28 cellular contexts compared by ENCODE assay signal in the genomic region with DNA sequence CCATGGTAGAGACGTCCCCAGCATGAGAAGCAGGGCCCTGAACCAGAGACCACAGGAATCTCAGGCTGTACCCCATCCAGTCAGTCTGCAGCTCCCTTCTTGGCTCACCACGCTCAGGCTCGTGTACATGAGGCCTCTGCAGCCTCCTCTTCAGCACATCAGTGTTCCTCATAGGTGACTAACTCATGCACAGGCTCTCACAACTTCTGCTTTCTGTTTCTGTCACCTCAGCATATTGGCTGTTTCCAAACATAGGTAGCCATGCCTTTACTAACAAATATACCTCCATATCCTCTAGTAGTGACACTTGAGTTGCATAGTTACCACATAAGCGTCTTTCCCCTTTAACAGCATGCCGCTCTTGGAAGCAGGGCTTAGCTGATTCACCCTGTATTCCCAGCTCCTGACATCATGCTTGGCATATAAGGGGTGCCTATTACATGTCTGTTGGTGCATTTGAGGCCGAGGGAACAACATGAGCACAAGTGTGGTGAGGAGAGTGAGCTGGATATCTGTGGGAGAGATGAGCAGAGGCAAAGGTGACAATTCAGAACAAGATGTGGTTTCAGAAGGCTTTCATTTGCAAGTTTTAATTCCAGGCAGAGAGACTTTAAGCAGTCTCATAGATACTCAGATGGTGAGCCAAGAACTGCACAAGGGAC. TPM values are rescaled to one million over a fixed set of nuclear protein-coding genes. Genes with fewer than 3 reads are reported as not detected.
A peak's percentile ranks its signal among the peaks of the same experiment; 100 is the strongest.
DNase-seq lines count a peak whose midpoint lies in the region; ATAC-seq, FAIRE-seq and TF ChIP-seq lines count a peak whose summit lies in the region.
"Had no signal": no experiment of that assay in that cellular context is flagged by ENCODE, and none has a peak within 500 bp of the region (broad histone marks: within the 10 kb centered on the region; RNA-seq: fewer than 3 reads in every experiment).

No MANE protein-coding gene starts in this region.

- ATAC-seq in A549 (no peak), T-helper 17 cell (no peak)
- no peak for ATAC-seq in CD4-positive, CD25-positive, alpha-beta regulatory T cell (ENCODE audit: low read depth in 2 of 2)
- ATAC-seq: GM23338, PC-3, Right ventricle myocardium inferior, SK-N-SH treated with all-trans-retinoic acid at 6 μM for 48 hours had no signal

- TF ChIP-seq CTCF in A549 (IDR thresholded peaks at IDR 0.05) (no peak), RWPE1 (conservative IDR thresholded peaks at IDR 0.05; ENCODE audit: low read depth) (no peak), lower leg skin (IDR thresholded peaks at IDR 0.05) (no peak)

- peaks cover 0 to 4% (median 0%) of the 10 kb centered on the region in 4 donors for H3K4me1 Mint-ChIP-seq in CD4-positive, CD25-positive, alpha-beta regulatory T cell
- H3K4me1 Mint-ChIP-seq in T-helper 17 cell: no peaks in the 10 kb centered on the region
- H3K4me1 Mint-ChIP-seq: GM23338, H9 had no signal

- H3K4me3 ChIP-seq in A549: no peak overlapping the region
- H3K4me3 ChIP-seq in CD4-positive, CD25-positive, alpha-beta regulatory T cell (ENCODE audit: low read depth, low read length): no peak overlapping the region
- no peak overlapping the region for H3K4me3 ChIP-seq in lower leg skin (ENCODE audit: low read depth, poor library complexity, severe bottlenecking)
- H3K4me3 ChIP-seq: GM23338, MG63, SJCRH30 had no signal

- no peak for FAIRE-seq in A549 (lab: Jason Lieb, UNC)
- FAIRE-seq: A204.1, GM18507 had no signal

- H3K4me3 Mint-ChIP-seq in CD4-positive, CD25-positive, alpha-beta regulatory T cell: peak overlapping the region in 1 of 4 donors; percentile 32
- no peak overlapping the region for H3K4me3 Mint-ChIP-seq in T-helper 17 cell
- H3K4me3 Mint-ChIP-seq: GM23338, H9, HFFc6 had no signal

- no peak for TF ChIP-seq POLR2A in A549 (IDR thresholded peaks at IDR 0.05; ENCODE audit: low read length)
- TF ChIP-seq POLR2A in lower leg skin (IDR thresholded peaks at IDR 0.05): no peak

- H3K9me3 Mint-ChIP-seq in CD4-positive, CD25-positive, alpha-beta regulatory T cell: peaks cover 3 to 31% (median 12%) of the 10 kb centered on the region in 7 donors

- WGBS in A549 (ENCODE audit: missing lambda C conversion rate): 92% methylated on average over 6 of the region's 6 CpGs
- 97 to 99% methylated on average over 6 of the region's 6 CpGs for WGBS in lower leg skin, 2 donors

- intact Hi-C loops in lower leg skin (cut with DNase I; ENCODE audit: low total_unique reads): no loop called here

- no peak for TF ChIP-seq RAD21 in A549 (conservative IDR thresholded peaks at IDR 0.05 in 1 of 2, IDR thresholded peaks at IDR 0.05 in 1 of 2)

- H3K27me3 Mint-ChIP-seq in CD4-positive, CD25-positive, alpha-beta regulatory T cell: no peaks in the 10 kb centered on the region
- H3K27me3 Mint-ChIP-seq in T-helper 17 cell: no peaks in the 10 kb centered on the region

- no peak overlapping the region for H3K4me2 ChIP-seq in A549
- H3K4me2 ChIP-seq: GM23338 had no signal

- DNase-seq in A549 (ENCODE audit: low read depth in 1 of 2, low spot score in 1 of 2): no peak
- no peak for DNase-seq in CD4-positive, CD25-positive, alpha-beta regulatory T cell
- DNase-seq in T-helper 17 cell: no peak
- peak; percentile 30 for DNase-seq in germinal center (ENCODE audit: low spot score)
- no peak for DNase-seq in putamen (ENCODE audit: low spot score)
- no peak for DNase-seq in RWPE1 (ENCODE audit: low spot score)
- no peak for DNase-seq in lower leg skin (ENCODE audit: low spot score in 2 of 2)
- no peak for DNase-seq in T-helper 2 cell
- DNase-seq: AML-193, H9, HFFc6, KG1, MG63, NCI-H1092, NCI-H1417 treated with DMSO at 0.1 percent for 48 hours, NCI-H187 treated with DMSO at 0.1 percent for 48 hours, NCI-H2171 treated with DMSO at 0.1 percent for 48 hours, NCI-H345, NCI-H510A treated with DMSO at 0.1 percent for 48 hours, NCI-H748 treated with DMSO at 0.1 percent for 48 hours, PC-3, SJCRH30 had no signal

- peaks cover 96% of the 10 kb centered on the region for H3K9me3 ChIP-seq in A549
- peaks cover 28 to 34% of the 10 kb centered on the region in 2 experiments for H3K9me3 ChIP-seq in CD4-positive, CD25-positive, alpha-beta regulatory T cell (ENCODE audit: control insufficient read depth in 2 of 2, low read length in 2 of 2)
- peaks cover 6% of the 10 kb centered on the region for H3K9me3 ChIP-seq in T-helper 17 cell (ENCODE audit: control insufficient read depth, low read length, poor library complexity, severe bottlenecking)

- CTCF ChIA-PET in A549 (lab: Yijun Ruan, JAX): interaction anchor here (1.3 to 2.3 kb wide), 2 partner anchors 11 to 26 kb away, joined by 3 to 9 read pairs; no protein-coding TSS in a partner anchor
- CTCF ChIA-PET in RWPE1 (lab: Yijun Ruan, JAX): no interaction called here

- TF ChIP-seq EP300 in A549 (IDR thresholded peaks at IDR 0.05): no peak

- peaks cover 71% of the 10 kb centered on the region for H3K36me3 Mint-ChIP-seq in CD4-positive, CD25-positive, alpha-beta regulatory T cell
- H3K36me3 Mint-ChIP-seq in T-helper 17 cell (ENCODE audit: low read depth): peaks cover 26% of the 10 kb centered on the region

- peak overlapping the region in 2 of 3 donors; percentile 45 to 65 for H3K27ac Mint-ChIP-seq in CD4-positive, CD25-positive, alpha-beta regulatory T cell
- peak overlapping the region; percentile 25 for H3K27ac Mint-ChIP-seq in T-helper 17 cell
- H3K27ac Mint-ChIP-seq: GM23338, H9, HFFc6 had no signal

- peaks cover 80% of the 10 kb centered on the region for H3K36me3 ChIP-seq in CD4-positive, CD25-positive, alpha-beta regulatory T cell (ENCODE audit: control insufficient read depth, insufficient read depth, low read length)

- H3K27me3 ChIP-seq in CD4-positive, CD25-positive, alpha-beta regulatory T cell (ENCODE audit: control insufficient read depth, insufficient read depth, low read length): no peaks in the 10 kb centered on the region
- H3K27me3 ChIP-seq: MG63, SJCRH30 had no signal

- H3K4me1 ChIP-seq in A549: no peaks in the 10 kb centered on the region
- no peaks in the 10 kb centered on the region for H3K4me1 ChIP-seq in CD4-positive, CD25-positive, alpha-beta regulatory T cell (ENCODE audit: control insufficient read depth, insufficient read depth, low read length, poor library complexity, severe bottlenecking)
- H3K4me1 ChIP-seq: SJCRH30 had no signal

- POLR2A ChIA-PET in A549 (lab: Yijun Ruan, JAX) (no interaction called here), RWPE1 (lab: Yijun Ruan, JAX; ENCODE audit: low non-redundant PET) (no interaction called here)

- H3K27ac ChIP-seq in A549 (no peak overlapping the region), RWPE1 (no peak overlapping the region)
- no peak overlapping the region for H3K27ac ChIP-seq in CD4-positive, CD25-positive, alpha-beta regulatory T cell (ENCODE audit: insufficient read depth, low read length, poor library complexity, severe bottlenecking)
- H3K27ac ChIP-seq: C4-2B, SJCRH30 had no signal

TF ChIP-seq in A549, 52 proteins besides CTCF, POLR2A, EP300 and RAD21:
- TF ChIP-seq, protein P1, sequence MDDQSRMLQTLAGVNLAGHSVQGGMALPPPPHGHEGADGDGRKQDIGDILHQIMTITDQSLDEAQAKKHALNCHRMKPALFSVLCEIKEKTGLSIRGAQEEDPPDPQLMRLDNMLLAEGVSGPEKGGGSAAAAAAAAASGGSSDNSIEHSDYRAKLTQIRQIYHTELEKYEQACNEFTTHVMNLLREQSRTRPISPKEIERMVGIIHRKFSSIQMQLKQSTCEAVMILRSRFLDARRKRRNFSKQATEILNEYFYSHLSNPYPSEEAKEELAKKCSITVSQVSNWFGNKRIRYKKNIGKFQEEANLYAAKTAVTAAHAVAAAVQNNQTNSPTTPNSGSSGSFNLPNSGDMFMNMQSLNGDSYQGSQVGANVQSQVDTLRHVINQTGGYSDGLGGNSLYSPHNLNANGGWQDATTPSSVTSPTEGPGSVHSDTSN (IDR thresholded peaks at IDR 0.05): no peak
- peak; percentile 87 for TF ChIP-seq MAFK (IDR thresholded peaks at IDR 0.05; ENCODE audit: partially characterized antibody)
- no peak for TF ChIP-seq EHMT2 (IDR thresholded peaks at IDR 0.05; ENCODE audit: low read depth)

RNA-seq across cellular contexts. Expression of a gene that starts 16.7 kb away (rescaled TPM):
- polyA plus RNA-seq in A549 (2011; rRNA removed) (17.0 and 20.0 TPM in 2 replicates), A549 (2017; fragmentation: RNase III; extraction: RNeasy Plus Mini Kit Qiagen cat#74134 plus additional on column Dnase treatment) (6.2 to 6.9 TPM (median 6.8 TPM) in 3 replicates)
- polyA plus RNA-seq in A549 (2012; cell fraction: cytosol; rRNA removed): 5.6 and 5.9 TPM in 2 replicates
- 8.8 and 9.0 TPM in 2 replicates for polyA plus RNA-seq in A549 (2012; cell fraction: nucleus; rRNA removed)
- 33.4 and 37.4 TPM in 2 replicates for polyA minus RNA-seq in A549 (2011; rRNA and poly(A)+ RNA removed)
- 7.5 TPM for total RNA-seq in CD4-positive, CD25-positive, alpha-beta regulatory T cell
- polyA plus RNA-seq in CD4-positive, CD25-positive, alpha-beta regulatory T cell: 1 to 10 TPM; 3.5 to 8.3 (median 4.8) TPM
- total RNA-seq in T-helper 17 cell (1 to 10 TPM; 7.0 to 8.9 TPM), lower leg skin (10 to 100 TPM in 3 of 4 donors, 1 to 10 TPM in 1; 6.7 to 16.7 (median 10.5) TPM)

RNA-seq across cellular contexts. Expression of a gene that starts 17.3 kb away (rescaled TPM):
- polyA plus RNA-seq in A549 (2011; rRNA removed): 37.4 and 45.2 TPM in 2 replicates
- 28.5 and 33.6 TPM in 2 replicates for polyA plus RNA-seq in A549 (2012; cell fraction: cytosol; rRNA removed)
- 33.2 and 36.8 TPM in 2 replicates for polyA plus RNA-seq in A549 (2012; cell fraction: nucleus; rRNA removed)
- 33.3 to 35.4 TPM (median 35.2 TPM) in 3 replicates for polyA plus RNA-seq in A549 (2017; fragmentation: RNase III; extraction: RNeasy Plus Mini Kit Qiagen cat#74134 plus additional on column Dnase treatment)
- 32.7 and 35.7 TPM in 2 replicates for polyA minus RNA-seq in A549 (2011; rRNA and poly(A)+ RNA removed)
- total RNA-seq in CD4-positive, CD25-positive, alpha-beta regulatory T cell: 99.4 TPM
- 10 to 100 TPM; 87.9 to 99.9 (median 91.4) TPM for polyA plus RNA-seq in CD4-positive, CD25-positive, alpha-beta regulatory T cell
- total RNA-seq in T-helper 17 cell: 10 to 100 TPM; 67.2 to 79.3 TPM
- 10 to 100 TPM; 16.6 to 56.4 (median 29.7) TPM for total RNA-seq in lower leg skin
